ENCODE assay signal across 8 cellular contexts in genomic region chr16:22948603-22949368, GRCh38.
DNase-seq lines count a peak whose midpoint lies in the region; ATAC-seq, FAIRE-seq and TF ChIP-seq lines count a peak whose summit lies in the region.

No MANE protein-coding gene starts in this region.

- H3K27ac ChIP-seq in smooth muscle cell (ENCODE audit: low read depth), result no peak overlapping the region

- no peak for FAIRE-seq in HTR-8/SVneo (lab: Jason Lieb, UNC)

- H3K4me1 ChIP-seq in smooth muscle cell (ENCODE audit: low read depth), result no peaks in the 10 kb centered on the region

- no peak overlapping the region for H2AFZ ChIP-seq in smooth muscle cell (ENCODE audit: low read depth)

- H4K20me1 ChIP-seq in smooth muscle cell (ENCODE audit: low read depth), result no peaks in the 10 kb centered on the region

- no peak overlapping the region for H3K4me2 ChIP-seq in smooth muscle cell

- in situ Hi-C loops in astrocyte of the spinal cord (cut with HindIII; ENCODE audit: low sequenced_read_pairs), result no loop called here

- no peaks in the 10 kb centered on the region for H3K36me3 ChIP-seq in smooth muscle cell (ENCODE audit: low read depth)

- DNase-seq in DMS53 treated with DMSO at 0.1 percent for 48 hours (lab: John Stamatoyannopoulos, UW; ENCODE audit: unreplicated experiment) (peak; percentile 69), HTR-8/SVneo (ENCODE audit: insufficient read length, low spot score) (peak; percentile 15), SK-N-DZ (ENCODE audit: low spot score) (peak; percentile 38), astrocyte of the spinal cord (ENCODE audit: low read depth, low spot score) (peak; percentile 23), iPS-NIHi11 (ENCODE audit: low spot score) (peak; percentile 88), smooth muscle cell (lab: John Stamatoyannopoulos, UW; ENCODE audit: unreplicated experiment) (no peak)

- H3F3A ChIP-seq in smooth muscle cell (ENCODE audit: low read depth), result no peaks in the 10 kb centered on the region

- TF ChIP-seq CTCF in astrocyte of the spinal cord (IDR thresholded peaks at IDR 0.05; ENCODE audit: low read depth, low read length), result peak; percentile 55
- peak; percentile 50 for TF ChIP-seq CTCF in smooth muscle cell (IDR thresholded peaks at IDR 0.05; ENCODE audit: borderline replicate concordance, insufficient read depth, poor library complexity, severe bottlenecking)

- no peak overlapping the region for H3K9ac ChIP-seq in smooth muscle cell (ENCODE audit: low read depth)

- 37% methylated on average over 18 of the region's 18 CpGs for WGBS in smooth muscle cell (ENCODE audit: low lambda C conversion rate)

- no peak for ATAC-seq in GM19455 (IDR thresholded peaks at IDR 0.05; ENCODE audit: unreplicated experiment)
- ATAC-seq in HG02852 (IDR thresholded peaks at IDR 0.05; ENCODE audit: unreplicated experiment), result no peak

- H3K4me3 ChIP-seq in astrocyte of the spinal cord (ENCODE audit: low read depth, low read length), result no peak overlapping the region
- H3K4me3 ChIP-seq in smooth muscle cell, result no peak overlapping the region

- peaks cover 20% of the 10 kb centered on the region for H3K27me3 ChIP-seq in smooth muscle cell (ENCODE audit: low read depth)

- no peaks in the 10 kb centered on the region for H3K79me2 ChIP-seq in smooth muscle cell (ENCODE audit: low read depth)

- no peaks in the 10 kb centered on the region for H3K9me3 ChIP-seq in smooth muscle cell (replicated peaks; ENCODE audit: low read depth)
